ENCODE assay signal across 8 cellular contexts in the genomic region with DNA sequence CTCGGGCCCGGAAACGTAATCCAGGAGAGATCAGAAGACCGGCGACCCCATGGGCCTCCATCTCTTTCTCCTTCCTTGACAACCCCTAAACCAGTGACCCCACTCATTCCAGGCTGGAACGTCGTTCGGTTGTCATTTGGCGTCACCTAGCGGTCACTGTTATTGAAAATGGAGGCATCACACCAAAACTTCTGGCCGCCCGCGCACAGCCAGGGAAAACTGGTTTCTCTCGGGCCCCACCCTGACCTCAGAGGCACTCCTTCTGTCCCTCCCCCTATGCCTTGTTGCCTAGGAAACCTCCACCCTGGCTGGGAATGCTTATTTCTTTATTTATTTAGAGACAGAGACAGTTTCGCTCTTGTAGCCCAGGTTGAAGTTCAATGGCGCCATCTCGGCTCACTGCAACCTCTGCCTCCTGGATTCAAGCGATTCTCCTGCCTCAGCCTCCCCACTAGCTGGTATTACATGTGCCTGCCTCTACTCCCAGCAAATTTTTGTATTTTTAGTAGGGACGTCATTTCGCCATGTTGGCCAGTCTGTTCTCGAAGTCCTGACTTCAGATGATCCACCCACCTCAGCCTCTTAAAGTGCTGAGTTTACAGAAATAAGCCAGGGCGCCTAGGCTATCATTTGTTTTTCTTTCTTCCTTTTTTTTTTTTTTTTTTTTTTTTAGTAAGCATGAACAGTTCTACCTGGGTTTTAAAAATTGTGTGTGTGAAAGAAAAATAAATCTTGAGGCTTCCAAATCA.
A peak's percentile ranks its signal among the peaks of the same experiment; 100 is the strongest.
DNase-seq lines count a peak whose midpoint lies in the region; ATAC-seq lines count a peak whose summit lies in the region.
"Not testable (repeated sequence)": the region's sequence is repeated elsewhere in the genome, so short reads cannot be mapped to it uniquely, and the experiment has no call there.

No MANE protein-coding gene starts in this region.

- not testable (repeated sequence) for H3K36me3 Mint-ChIP-seq in central memory CD8-positive, alpha-beta T cell (ENCODE audit: insufficient read depth); memory B cell

- peak; percentile 72 for ATAC-seq in GM18868 (IDR thresholded peaks at IDR 0.05; ENCODE audit: unreplicated experiment)
- peak; percentile 66 for ATAC-seq in GM21447 (IDR thresholded peaks at IDR 0.05; ENCODE audit: unreplicated experiment)
- peak; percentile 62 for ATAC-seq in HG02763 (IDR thresholded peaks at IDR 0.05; ENCODE audit: unreplicated experiment)
- peak; percentile 64 for ATAC-seq in HG03175 (IDR thresholded peaks at IDR 0.05; ENCODE audit: unreplicated experiment)
- ATAC-seq in SK-N-SH treated with all-trans-retinoic acid at 6 μM for 48 hours: peak; percentile 83
- ATAC-seq in central memory CD8-positive, alpha-beta T cell (replicated peaks; ENCODE audit: extremely low read depth, poor library complexity, severe bottlenecking): peak; percentile 49
- peak; percentile 69 for ATAC-seq in memory B cell (ENCODE audit: low read depth)
- ATAC-seq in aorta (ENCODE audit: low FRiP score): peak; percentile 88

- H3K4me3 ChIP-seq in aorta (ENCODE audit: low read length in 2 of 2): not testable (repeated sequence)

- not testable (repeated sequence) for H3K36me3 ChIP-seq in aorta (ENCODE audit: control insufficient read depth in 1 of 2, insufficient read depth in 2 of 2, low read length in 1 of 2)

- DNase-seq in central memory CD8-positive, alpha-beta T cell (ENCODE audit: low spot score in 2 of 2); memory B cell (ENCODE audit: low spot score in 2 of 2); aorta: not testable (repeated sequence)

- no CpG with 5 or more reads among the region's 22 CpGs for WGBS in aorta, 2 donors

- not testable (repeated sequence) for H3K4me3 Mint-ChIP-seq in central memory CD8-positive, alpha-beta T cell; memory B cell

- H3K27ac Mint-ChIP-seq in central memory CD8-positive, alpha-beta T cell (ENCODE audit: low read depth); memory B cell: not testable (repeated sequence)

- not testable (repeated sequence) for H3K27ac ChIP-seq in aorta (ENCODE audit: low read depth in 1 of 2, low read length in 2 of 2)

- not testable (repeated sequence) for H3K27me3 Mint-ChIP-seq in central memory CD8-positive, alpha-beta T cell; memory B cell

- not testable (repeated sequence) for H3K9me3 ChIP-seq in aorta (ENCODE audit: control insufficient read depth, low read length)

- intact Hi-C loops in aorta (cut with DNase I): not testable (repeated sequence)

- H3K9me3 Mint-ChIP-seq in central memory CD8-positive, alpha-beta T cell; memory B cell: not testable (repeated sequence)

- not testable (repeated sequence) for H3K4me1 ChIP-seq in aorta (ENCODE audit: control insufficient read depth in 1 of 2, insufficient read depth in 2 of 2, low read length in 2 of 2)

- not testable (repeated sequence) for H3K27me3 ChIP-seq in aorta (ENCODE audit: control insufficient read depth in 1 of 2, insufficient read depth in 2 of 2, low read length in 1 of 2)

- not testable (repeated sequence) for H3K4me1 Mint-ChIP-seq in central memory CD8-positive, alpha-beta T cell; memory B cell
